ENCODE assay signal across 21 cellular contexts in genomic region chr3:184745526-184745925, GRCh38.
"Had no signal": no experiment of that assay in that cellular context is flagged by ENCODE, and none has a peak within 500 bp of the region (broad histone marks: within the 10 kb centered on the region; RNA-seq: fewer than 3 reads in every experiment).

No MANE protein-coding gene starts in this region.

- H3K27ac ChIP-seq: brain microvascular endothelial cell, epithelial cell of prostate, heart left ventricle, lower lobe of right lung, prostate gland, transverse colon, uterus, WERI-Rb-1 had no signal

- DNase-seq: activated CD4-positive, alpha-beta T cell treated with anti-CD3 and anti-CD28 coated beads, Interleukin-2, amount 10 ng/mL, durations not matched to agents 7 days and 5 days; activated CD4-positive, CD25-positive, alpha-beta regulatory T cell treated with anti-CD3 and anti-CD28 coated beads, Interleukin-2, amount 50 U/mL, for 72 hours; activated CD8-positive, alpha-beta memory T cell treated with anti-CD3 and anti-CD28 coated beads, Interleukin-2, amount 10 ng/mL, durations not matched to agents 7 days and 5 days; activated CD8-positive, alpha-beta T cell treated with anti-CD3 and anti-CD28 coated beads for 36 hours; activated gamma-delta T cell treated with Interleukin-2 at 50 U/mL for 16 hours; brain microvascular endothelial cell; central memory CD4-positive, alpha-beta T cell; heart left ventricle; lower lobe of right lung; naive thymus-derived CD8-positive, alpha-beta T cell; stimulated activated CD4-positive, alpha-beta T cell treated with anti-CD3 and anti-CD28 coated beads, Interleukin-4, amount 100 ng/mL, for 4 hours; T-cell; transverse colon; WERI-Rb-1 had no signal

- H3K4me3 ChIP-seq: heart left ventricle, lower lobe of right lung, prostate gland, transverse colon, uterus had no signal

- H3K4me1 Mint-ChIP-seq: activated naive CD4-positive, alpha-beta T cell treated with anti-CD3 and anti-CD28 coated beads, Interleukin-2, amount 50 U/mL, for 24 hours; T-cell had no signal

- H3K27ac Mint-ChIP-seq: activated CD4-positive, alpha-beta T cell treated with anti-CD3 and anti-CD28 coated beads, Interleukin-2, amount 10 ng/mL, durations not matched to agents 7 days and 5 days; activated CD8-positive, alpha-beta memory T cell treated with anti-CD3 and anti-CD28 coated beads, Interleukin-2, amount 10 ng/mL, durations not matched to agents 7 days and 5 days; activated CD8-positive, alpha-beta T cell treated with anti-CD3 and anti-CD28 coated beads for 36 hours; activated naive CD4-positive, alpha-beta T cell treated with anti-CD3 and anti-CD28 coated beads, Interleukin-2, amount 50 U/mL, for 24 hours; activated T-helper 1 cell treated with anti-CD3 and anti-CD28 coated beads, Interleukin-12 subunit alpha, Interleukin-12 subunit beta, Interleukin-2, Interleukin-4 antibody, amounts not matched to agents 30 ng/mL and 10 ng/mL and 1 ng/mL, durations not matched to agents 14 hours and 24 hours and 36 hours; naive thymus-derived CD8-positive, alpha-beta T cell; stimulated activated naive CD8-positive, alpha-beta T cell treated with anti-CD3 and anti-CD28 coated beads, Interleukin-15, Interleukin-2, amounts not matched to agents 100 ng/mL and 50 ng/mL, for 24 hours; T-cell; T-helper 2 cell treated with Interferon-gamma antibody and Interleukin-4, amounts not matched to agents 5 μg/mL and 100 μg/mL, for 36 hours had no signal

- H3K36me3 ChIP-seq: brain microvascular endothelial cell, heart left ventricle, lower lobe of right lung, prostate gland, transverse colon, uterus, WERI-Rb-1 had no signal

- H3K27me3 ChIP-seq: transverse colon, uterus had no signal

- H3K9me3 ChIP-seq: heart left ventricle, lower lobe of right lung, prostate gland, transverse colon, uterus had no signal

- H3K9me3 Mint-ChIP-seq: activated CD4-positive, alpha-beta T cell treated with anti-CD3 and anti-CD28 coated beads, Interleukin-2, amount 10 ng/mL, durations not matched to agents 7 days and 5 days; activated CD8-positive, alpha-beta T cell treated with anti-CD3 and anti-CD28 coated beads for 36 hours; activated naive CD4-positive, alpha-beta T cell treated with anti-CD3 and anti-CD28 coated beads, Interleukin-2, amount 50 U/mL, for 24 hours; activated T-helper 1 cell treated with anti-CD3 and anti-CD28 coated beads, Interleukin-12 subunit alpha, Interleukin-12 subunit beta, Interleukin-2, Interleukin-4 antibody, amounts not matched to agents 30 ng/mL and 10 ng/mL and 1 ng/mL, durations not matched to agents 14 hours and 24 hours and 36 hours; naive thymus-derived CD8-positive, alpha-beta T cell; stimulated activated naive CD8-positive, alpha-beta T cell treated with anti-CD3 and anti-CD28 coated beads, Interleukin-15, Interleukin-2, amounts not matched to agents 100 ng/mL and 50 ng/mL, for 24 hours; T-cell; T-helper 2 cell treated with Interferon-gamma antibody and Interleukin-4, amounts not matched to agents 5 μg/mL and 100 μg/mL, for 36 hours had no signal

- H3K36me3 Mint-ChIP-seq: activated CD8-positive, alpha-beta memory T cell treated with anti-CD3 and anti-CD28 coated beads, Interleukin-2, amount 10 ng/mL, durations not matched to agents 7 days and 5 days; activated naive CD4-positive, alpha-beta T cell treated with anti-CD3 and anti-CD28 coated beads, Interleukin-2, amount 50 U/mL, for 24 hours; naive thymus-derived CD8-positive, alpha-beta T cell; T-cell had no signal

- H3K4me1 ChIP-seq: lower lobe of right lung, prostate gland, uterus had no signal

- H3K4me3 Mint-ChIP-seq: activated CD4-positive, alpha-beta T cell treated with anti-CD3 and anti-CD28 coated beads, Interleukin-2, amount 10 ng/mL, durations not matched to agents 7 days and 5 days; activated CD8-positive, alpha-beta memory T cell treated with anti-CD3 and anti-CD28 coated beads, Interleukin-2, amount 10 ng/mL, durations not matched to agents 7 days and 5 days; activated CD8-positive, alpha-beta T cell treated with anti-CD3 and anti-CD28 coated beads for 36 hours; activated naive CD4-positive, alpha-beta T cell treated with anti-CD3 and anti-CD28 coated beads, Interleukin-2, amount 50 U/mL, for 24 hours; activated T-helper 1 cell treated with anti-CD3 and anti-CD28 coated beads, Interleukin-12 subunit alpha, Interleukin-12 subunit beta, Interleukin-2, Interleukin-4 antibody, amounts not matched to agents 30 ng/mL and 10 ng/mL and 1 ng/mL, durations not matched to agents 14 hours and 24 hours and 36 hours; naive thymus-derived CD8-positive, alpha-beta T cell; stimulated activated naive CD8-positive, alpha-beta T cell treated with anti-CD3 and anti-CD28 coated beads, Interleukin-15, Interleukin-2, amounts not matched to agents 100 ng/mL and 50 ng/mL, for 24 hours; T-cell; T-helper 2 cell treated with Interferon-gamma antibody and Interleukin-4, amounts not matched to agents 5 μg/mL and 100 μg/mL, for 36 hours had no signal
